8 cellular contexts compared by ENCODE assay signal in genomic region chr3:183697610-183698317, GRCh38. TPM values are rescaled to one million over a fixed set of nuclear protein-coding genes. Genes with fewer than 3 reads are reported as not detected.
DNase-seq lines count a peak whose midpoint lies in the region; ATAC-seq and TF ChIP-seq lines count a peak whose summit lies in the region.

Gene YEATS2, plus strand, starts transcription at chr3:183697797. Its CDS starts 17,366 bp downstream, at chr3:183715163.

- CTCF ChIA-PET in BJ (lab: Yijun Ruan, JAX): interaction anchor here (0.9 to 1.7 kb wide), 2 partner anchors 39 to 69 kb away, joined by 3 to 4 read pairs; no protein-coding TSS in a partner anchor
- CTCF ChIA-PET in activated CD4-positive, alpha-beta memory T cell treated with anti-CD3 and anti-CD28 coated beads, Interleukin-2, amount 10 ng/mL, durations not matched to agents 7 days and 5 days (lab: Charles Lee): interaction anchor here (0.8 to 1.8 kb wide), 6 partner anchors 9 to 228 kb away, joined by 3 to 7 read pairs (median 5); partner anchors contain the start of genes KLHL24 and PARL

- H3K4me3 Mint-ChIP-seq in activated CD4-positive, alpha-beta memory T cell treated with anti-CD3 and anti-CD28 coated beads, Interleukin-2, amount 10 ng/mL, durations not matched to agents 7 days and 5 days: peak within 1 kb of the TSS; percentile 82

- peak; percentile 78 for ATAC-seq in HG03342 (IDR thresholded peaks at IDR 0.05; ENCODE audit: unreplicated experiment)

- peaks cover 36% of the 10 kb centered on the region for H3K36me3 Mint-ChIP-seq in activated CD4-positive, alpha-beta memory T cell treated with anti-CD3 and anti-CD28 coated beads, Interleukin-2, amount 10 ng/mL, durations not matched to agents 7 days and 5 days (ENCODE audit: low read depth)

- H3K27me3 Mint-ChIP-seq in activated CD4-positive, alpha-beta memory T cell treated with anti-CD3 and anti-CD28 coated beads, Interleukin-2, amount 10 ng/mL, durations not matched to agents 7 days and 5 days: no peaks in the 10 kb centered on the region

- no peak for DNase-seq in BJ (ENCODE audit: low read depth)
- DNase-seq in NCI-H774 (lab: John Stamatoyannopoulos, UW): peak; percentile 86
- DNase-seq in activated CD4-positive, alpha-beta memory T cell treated with anti-CD3 and anti-CD28 coated beads, Interleukin-2, amount 10 ng/mL, durations not matched to agents 7 days and 5 days: peak; percentile 77
- peak; percentile 48 for DNase-seq in effector CD4-positive, alpha-beta T cell
- DNase-seq in lung microvascular endothelial cell (ENCODE audit: low read depth in 2 of 2): peak; percentile 67 to 78
- peak; percentile 47 to 68 (median 65) for DNase-seq in stimulated activated CD4-positive, alpha-beta T cell treated with anti-CD3 and anti-CD28 coated beads, TNF-alpha, amount 100 ng/mL, for 4 hours (ENCODE audit: low read depth in 3 of 3)

- peaks cover 36% of the 10 kb centered on the region for H3K4me1 Mint-ChIP-seq in activated CD4-positive, alpha-beta memory T cell treated with anti-CD3 and anti-CD28 coated beads, Interleukin-2, amount 10 ng/mL, durations not matched to agents 7 days and 5 days

- H3K27me3 ChIP-seq in BJ (ENCODE audit: control insufficient read depth, insufficient read depth, low read length): no peaks in the 10 kb centered on the region

- no peak for TF ChIP-seq CTCF in BJ (IDR thresholded peaks at IDR 0.05; ENCODE audit: insufficient read depth, low read depth, low read length)

- POLR2A ChIA-PET in BJ (lab: Charles Lee): interaction anchor here (0.6 kb wide), 2 partner anchors 205 to 209 kb away, joined by 3 read pairs; no protein-coding TSS in a partner anchor
- POLR2A ChIA-PET in activated CD4-positive, alpha-beta memory T cell treated with anti-CD3 and anti-CD28 coated beads, Interleukin-2, amount 10 ng/mL, durations not matched to agents 7 days and 5 days (lab: Charles Lee): interaction anchor here (0.6 to 3.5 kb wide), 21 partner anchors 9 to 902 kb away, joined by 3 to 85 read pairs (median 4); partner anchors contain the start of genes ABCC5, KLHL24, KLHL6 and MCF2L2

- peak within 1 kb of the TSS; percentile 72 for H3K27ac Mint-ChIP-seq in activated CD4-positive, alpha-beta memory T cell treated with anti-CD3 and anti-CD28 coated beads, Interleukin-2, amount 10 ng/mL, durations not matched to agents 7 days and 5 days

- H3K9me3 Mint-ChIP-seq in activated CD4-positive, alpha-beta memory T cell treated with anti-CD3 and anti-CD28 coated beads, Interleukin-2, amount 10 ng/mL, durations not matched to agents 7 days and 5 days: no peaks in the 10 kb centered on the region

- TF ChIP-seq POLR2A in GM19099 (IDR thresholded peaks at IDR 0.05; ENCODE audit: extremely low read depth, insufficient read length, low read depth): peak; percentile 87

- H3K4me3 ChIP-seq in BJ (ENCODE audit: low read depth, low read length): peak within 1 kb of the TSS; percentile 97

- H3K36me3 ChIP-seq in BJ (ENCODE audit: control insufficient read depth, insufficient read depth, low read length): 0 out of 2 replicates have a peak, but pooled peaks cover 2% of the 10 kb centered on the region

RNA-seq across cellular contexts. Expression of gene YEATS2, which starts in this region (rescaled TPM):
- 34.5 and 35.5 TPM in 2 replicates for polyA plus RNA-seq in BJ (2011; rRNA removed)
- 28.6 and 42.1 TPM in 2 replicates for polyA minus RNA-seq in BJ (2011; rRNA and poly(A)+ RNA removed)
- 10 to 100 TPM; 51.7 to 56.5 TPM for total RNA-seq in activated CD4-positive, alpha-beta memory T cell treated with anti-CD3 and anti-CD28 coated beads, Interleukin-2, amount 10 ng/mL, durations not matched to agents 7 days and 5 days
- total RNA-seq in lung microvascular endothelial cell: 23.8 and 32.1 TPM in 2 replicates
